Comparison of ENCODE assay signal across 9 cellular contexts in the genomic region with DNA sequence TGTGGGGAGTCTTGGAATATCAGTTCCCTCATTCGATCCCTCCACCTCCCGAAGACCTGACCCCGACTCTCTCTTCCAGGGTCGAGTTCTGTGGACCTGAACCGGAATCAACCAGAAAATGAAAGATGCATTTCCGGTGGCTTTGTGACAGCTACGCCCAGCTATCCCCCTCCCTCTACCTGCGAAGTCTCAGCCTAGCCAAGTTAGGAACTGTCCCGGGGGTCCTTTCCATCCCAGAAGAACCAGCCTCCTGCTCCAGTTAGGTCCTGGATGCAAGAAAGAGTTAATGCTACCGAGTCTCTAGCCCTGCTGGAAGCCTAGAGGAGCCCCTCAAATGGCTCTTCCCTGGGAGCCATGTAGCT. TPM values are rescaled to one million over a fixed set of nuclear protein-coding genes. Genes with fewer than 3 reads are reported as not detected.
DNase-seq lines count a peak whose midpoint lies in the region; ATAC-seq and TF ChIP-seq lines count a peak whose summit lies in the region.
"Had no signal": no experiment of that assay in that cellular context is flagged by ENCODE, and none has a peak within 500 bp of the region (broad histone marks: within the 10 kb centered on the region; RNA-seq: fewer than 3 reads in every experiment).

No MANE protein-coding gene starts in this region.

- peaks cover 12% of the 10 kb centered on the region for H3K9me3 Mint-ChIP-seq in activated T-helper 1 cell treated with anti-CD3 and anti-CD28 coated beads, Interleukin-12 subunit alpha, Interleukin-12 subunit beta, Interleukin-2, Interleukin-4 antibody, amounts not matched to agents 30 ng/mL and 10 ng/mL and 1 ng/mL, durations not matched to agents 14 hours and 24 hours and 36 hours
- H3K9me3 Mint-ChIP-seq in nephron progenitor cell: peaks cover 62% of the 10 kb centered on the region

- DNase-seq in activated T-helper 1 cell treated with anti-CD3 and anti-CD28 coated beads, Interleukin-12 subunit alpha, Interleukin-12 subunit beta, Interleukin-2, Interleukin-4 antibody, amounts not matched to agents 30 ng/mL and 10 ng/mL and 1 ng/mL, durations not matched to agents 14 hours and 24 hours and 36 hours (ENCODE audit: low spot score): no peak
- DNase-seq in nephron progenitor cell (no peak), DMS114 treated with DMSO at 0.1 percent for 48 hours (lab: John Stamatoyannopoulos, UW; ENCODE audit: unreplicated experiment) (no peak), SHP77 (lab: John Stamatoyannopoulos, UW) (no peak), NCI-H2081 treated with DMSO at 0.1 percent for 48 hours (lab: John Stamatoyannopoulos, UW) (no peak)
- no peak for DNase-seq in stimulated activated CD4-positive, alpha-beta T cell treated with anti-CD3 and anti-CD28 coated beads, Interleukin-4, amount 100 ng/mL, for 4 hours

- TF ChIP-seq CTCF in nephron progenitor cell (IDR thresholded peaks at IDR 0.05): no peak

- H3K4me1 Mint-ChIP-seq in activated T-helper 1 cell treated with anti-CD3 and anti-CD28 coated beads, Interleukin-12 subunit alpha, Interleukin-12 subunit beta, Interleukin-2, Interleukin-4 antibody, amounts not matched to agents 30 ng/mL and 10 ng/mL and 1 ng/mL, durations not matched to agents 14 hours and 24 hours and 36 hours (ENCODE audit: low read depth): peaks cover 28% of the 10 kb centered on the region
- H3K4me1 Mint-ChIP-seq in nephron progenitor cell: peaks cover 9% of the 10 kb centered on the region

- peak overlapping the region; percentile 83 for H3K4me3 Mint-ChIP-seq in activated T-helper 1 cell treated with anti-CD3 and anti-CD28 coated beads, Interleukin-12 subunit alpha, Interleukin-12 subunit beta, Interleukin-2, Interleukin-4 antibody, amounts not matched to agents 30 ng/mL and 10 ng/mL and 1 ng/mL, durations not matched to agents 14 hours and 24 hours and 36 hours
- peak overlapping the region; percentile 82 for H3K4me3 Mint-ChIP-seq in nephron progenitor cell

- intact Hi-C loops in activated T-helper 1 cell treated with anti-CD3 and anti-CD28 coated beads, Interleukin-12 subunit alpha, Interleukin-12 subunit beta, Interleukin-2, Interleukin-4 antibody, amounts not matched to agents 30 ng/mL and 10 ng/mL and 1 ng/mL, durations not matched to agents 14 hours and 24 hours and 36 hours (cut with micrococcal nuclease): no loop called here

- no peaks in the 10 kb centered on the region for H3K27me3 Mint-ChIP-seq in activated T-helper 1 cell treated with anti-CD3 and anti-CD28 coated beads, Interleukin-12 subunit alpha, Interleukin-12 subunit beta, Interleukin-2, Interleukin-4 antibody, amounts not matched to agents 30 ng/mL and 10 ng/mL and 1 ng/mL, durations not matched to agents 14 hours and 24 hours and 36 hours (ENCODE audit: insufficient read depth)
- H3K27me3 Mint-ChIP-seq in nephron progenitor cell (ENCODE audit: low read depth, poor library complexity): peaks cover 6% of the 10 kb centered on the region

- H3K27ac Mint-ChIP-seq in activated T-helper 1 cell treated with anti-CD3 and anti-CD28 coated beads, Interleukin-12 subunit alpha, Interleukin-12 subunit beta, Interleukin-2, Interleukin-4 antibody, amounts not matched to agents 30 ng/mL and 10 ng/mL and 1 ng/mL, durations not matched to agents 14 hours and 24 hours and 36 hours: peak overlapping the region; percentile 58
- H3K27ac Mint-ChIP-seq in nephron progenitor cell: no peak overlapping the region

- H3K36me3 Mint-ChIP-seq in activated T-helper 1 cell treated with anti-CD3 and anti-CD28 coated beads, Interleukin-12 subunit alpha, Interleukin-12 subunit beta, Interleukin-2, Interleukin-4 antibody, amounts not matched to agents 30 ng/mL and 10 ng/mL and 1 ng/mL, durations not matched to agents 14 hours and 24 hours and 36 hours (ENCODE audit: low read depth): peaks cover 14% of the 10 kb centered on the region
- peaks cover 8% of the 10 kb centered on the region for H3K36me3 Mint-ChIP-seq in nephron progenitor cell (ENCODE audit: low read depth)

- ATAC-seq in GM18858 (IDR thresholded peaks at IDR 0.05; ENCODE audit: unreplicated experiment): peak; percentile 35
- peak; percentile 45 for ATAC-seq in HG02588 (IDR thresholded peaks at IDR 0.05; ENCODE audit: unreplicated experiment)

RNA-seq across cellular contexts. Expression of gene ETDC, which starts 13.4 kb away (rescaled TPM):
- not detected in 2 replicates for total RNA-seq in activated T-helper 1 cell treated with anti-CD3 and anti-CD28 coated beads, Interleukin-12 subunit alpha, Interleukin-12 subunit beta, Interleukin-2, Interleukin-4 antibody, amounts not matched to agents 30 ng/mL and 10 ng/mL and 1 ng/mL, durations not matched to agents 14 hours and 24 hours and 36 hours
- total RNA-seq: glomerular endothelial cell had no signal

RNA-seq across cellular contexts. Expression of gene ETDA, which starts 44.1 kb away (rescaled TPM):
- total RNA-seq in activated T-helper 1 cell treated with anti-CD3 and anti-CD28 coated beads, Interleukin-12 subunit alpha, Interleukin-12 subunit beta, Interleukin-2, Interleukin-4 antibody, amounts not matched to agents 30 ng/mL and 10 ng/mL and 1 ng/mL, durations not matched to agents 14 hours and 24 hours and 36 hours: not detected in 2 replicates
- total RNA-seq: glomerular endothelial cell had no signal

RNA-seq across cellular contexts. Expression of gene ZNF75D, which starts 48.0 kb away (rescaled TPM):
- total RNA-seq in activated T-helper 1 cell treated with anti-CD3 and anti-CD28 coated beads, Interleukin-12 subunit alpha, Interleukin-12 subunit beta, Interleukin-2, Interleukin-4 antibody, amounts not matched to agents 30 ng/mL and 10 ng/mL and 1 ng/mL, durations not matched to agents 14 hours and 24 hours and 36 hours: 8.1 and 9.3 TPM in 2 replicates

RNA-seq across cellular contexts. Expression of gene ZNF449, which starts 48.7 kb away (rescaled TPM):
- 0.73 and 0.98 TPM in 2 replicates for total RNA-seq in activated T-helper 1 cell treated with anti-CD3 and anti-CD28 coated beads, Interleukin-12 subunit alpha, Interleukin-12 subunit beta, Interleukin-2, Interleukin-4 antibody, amounts not matched to agents 30 ng/mL and 10 ng/mL and 1 ng/mL, durations not matched to agents 14 hours and 24 hours and 36 hours
